ENCODE assay signal across 1 cellular context in the genomic region with DNA sequence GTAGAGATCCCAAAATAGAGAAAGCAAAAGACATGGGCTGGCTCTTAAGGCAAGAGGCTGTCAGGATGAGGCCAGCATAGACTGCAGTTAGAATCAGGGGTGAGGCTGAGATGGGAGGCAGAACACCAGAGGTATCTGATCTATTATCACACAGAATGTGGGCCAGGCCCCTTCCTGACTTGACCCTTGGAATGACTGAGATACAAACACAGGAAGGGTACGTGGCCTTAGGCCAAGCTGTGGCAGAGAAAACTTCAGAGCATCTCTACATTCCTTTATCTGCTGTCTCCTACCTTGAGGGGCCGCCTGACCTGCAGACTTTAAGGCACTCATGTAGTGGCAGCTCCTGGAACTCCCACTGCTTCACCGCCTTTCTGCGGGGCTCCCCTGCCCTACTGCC.
TF ChIP-seq lines count a peak whose summit lies in the region.

No MANE protein-coding gene starts in this region.

TF ChIP-seq in endothelial cell of umbilical vein, 7 proteins besides CTCF, POLR2A, EP300 and RAD21:
- no peak for TF ChIP-seq GATA2 (IDR thresholded peaks at IDR 0.05; ENCODE audit: insufficient read depth, insufficient read length, low read depth, low read length)
- TF ChIP-seq MYC (IDR thresholded peaks at IDR 0.05; ENCODE audit: low read depth, low read length) = no peak
- TF ChIP-seq, protein P1, sequence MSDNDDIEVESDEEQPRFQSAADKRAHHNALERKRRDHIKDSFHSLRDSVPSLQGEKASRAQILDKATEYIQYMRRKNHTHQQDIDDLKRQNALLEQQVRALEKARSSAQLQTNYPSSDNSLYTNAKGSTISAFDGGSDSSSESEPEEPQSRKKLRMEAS (IDR thresholded peaks at IDR 0.05; ENCODE audit: insufficient read depth, insufficient read length) = no peak
- TF ChIP-seq EZH2 (IDR thresholded peaks at IDR 0.05; ENCODE audit: borderline replicate concordance, low read depth, low read length, severe bottlenecking) = no peak
- no peak for TF ChIP-seq FOS (IDR thresholded peaks at IDR 0.05; ENCODE audit: borderline replicate concordance, insufficient read depth, low read length)
- TF ChIP-seq JUN (IDR thresholded peaks at IDR 0.05; ENCODE audit: borderline replicate concordance, insufficient read depth, insufficient read length, low read depth) = no peak
- no peak for TF ChIP-seq POLR2AphosphoS5 (IDR thresholded peaks at IDR 0.05; ENCODE audit: insufficient read depth, low read depth, low read length)
